ENCODE assay signal across 17 cellular contexts in the genomic region with DNA sequence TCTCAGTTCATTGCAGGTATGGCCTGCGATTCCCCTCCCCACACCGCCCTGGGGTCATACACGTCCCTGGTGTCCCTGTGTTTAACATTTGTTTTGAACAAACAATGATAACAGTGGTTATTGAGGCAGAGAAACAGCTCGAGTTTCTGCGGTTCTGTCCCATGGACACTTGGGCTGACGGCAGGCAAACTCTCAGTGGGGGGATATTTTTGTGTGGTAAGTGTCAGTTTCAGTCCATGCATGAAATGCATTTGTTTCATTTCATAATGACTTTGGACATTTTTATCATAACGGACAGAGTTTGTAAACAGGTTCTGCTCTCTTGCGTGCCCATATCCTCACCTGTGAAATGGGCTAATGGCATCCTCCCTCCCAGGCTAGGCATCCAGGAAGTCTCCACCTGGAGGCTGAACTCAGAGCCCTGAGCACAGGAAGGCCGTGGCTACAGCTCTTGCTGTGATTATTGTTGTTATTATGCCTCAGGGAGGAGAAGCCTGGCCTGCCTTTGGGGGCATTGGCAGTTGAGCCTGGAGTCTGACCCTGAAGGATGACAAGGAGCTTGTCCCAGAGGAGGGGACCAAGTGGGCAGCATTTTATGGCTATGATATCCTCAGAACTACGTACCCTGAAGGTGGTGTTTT.
DNase-seq lines count a peak whose midpoint lies in the region; ATAC-seq and TF ChIP-seq lines count a peak whose summit lies in the region.
"Had no signal": no experiment of that assay in that cellular context is flagged by ENCODE, and none has a peak within 500 bp of the region (broad histone marks: within the 10 kb centered on the region; RNA-seq: fewer than 3 reads in every experiment).

No MANE protein-coding gene starts in this region.

- no peak overlapping the region for H2AK5ac ChIP-seq in neuronal stem cell (ENCODE audit: low read depth, low read length)

- H3K4me3 Mint-ChIP-seq in CD14-positive monocyte, result no peak overlapping the region
- H3K4me3 Mint-ChIP-seq in CD8-positive, alpha-beta T cell, result no peak overlapping the region
- H3K4me3 Mint-ChIP-seq: HFFc6 had no signal

- intact Hi-C loops in CD14-positive monocyte (cut with micrococcal nuclease), result no loop called here
- intact Hi-C loops in CD8-positive, alpha-beta T cell (cut with DNase I, micrococcal nuclease), result no loop called here
- intact Hi-C loops in Right ventricle myocardium superior (cut with DNase I), result no loop called here

- peak overlapping the region; percentile 5 for H3K18ac ChIP-seq in neuronal stem cell (ENCODE audit: low read length)

- CTCF ChIA-PET in CD8-positive, alpha-beta T cell (lab: Charles Lee), result no interaction called here

- no peak overlapping the region for H3K4ac ChIP-seq in neuronal stem cell (ENCODE audit: low read length)

- WGBS in neuronal stem cell (ENCODE audit: extremely low coverage in 2 of 2, insufficient read length in 2 of 2, insufficient replicate concordance in 1 of 2), 2 donors, result no CpG with 5 or more reads among the region's 10 CpGs

- no peak overlapping the region for H2BK5ac ChIP-seq in neuronal stem cell (ENCODE audit: low read length)

- no peak overlapping the region for H2BK15ac ChIP-seq in neuronal stem cell (ENCODE audit: low read length)

- POLR2A ChIA-PET in CD8-positive, alpha-beta T cell (lab: Charles Lee), result no interaction called here

- no peak overlapping the region for H2BK12ac ChIP-seq in neuronal stem cell (ENCODE audit: low read length)

- H3K14ac ChIP-seq in neuronal stem cell (ENCODE audit: low read length), result no peak overlapping the region

- no peak for ATAC-seq in CD8-positive, alpha-beta T cell
- no peak for ATAC-seq in Right ventricle myocardium superior (ENCODE audit: poor library complexity)
- ATAC-seq: Right ventricle myocardium inferior had no signal

- H3K79me1 ChIP-seq in neuronal stem cell (ENCODE audit: low read depth, low read length), result no peaks in the 10 kb centered on the region

- peaks cover 0 to 8% (median 0%) of the 10 kb centered on the region in 3 experiments for H3K27me3 ChIP-seq in neuronal stem cell (ENCODE audit: control insufficient read depth in 3 of 3, insufficient read depth in 3 of 3, low read depth in 1 of 3, low read length in 3 of 3)
- no peaks in the 10 kb centered on the region for H3K27me3 ChIP-seq in CD8-positive, alpha-beta T cell (ENCODE audit: insufficient read depth, low read length)
- H3K27me3 ChIP-seq: Peyer's patch had no signal

- no peak overlapping the region for H4K8ac ChIP-seq in neuronal stem cell (ENCODE audit: low read depth, low read length)

- H3K9me3 Mint-ChIP-seq in CD14-positive monocyte, result no peaks in the 10 kb centered on the region
- no peaks in the 10 kb centered on the region for H3K9me3 Mint-ChIP-seq in CD8-positive, alpha-beta T cell

- no peaks in the 10 kb centered on the region for H3K36me3 ChIP-seq in neuronal stem cell (replicated peaks in 1 of 2; ENCODE audit: control insufficient read depth in 2 of 2, insufficient read depth in 2 of 2, low read length in 2 of 2)
- H3K36me3 ChIP-seq in CD8-positive, alpha-beta T cell (ENCODE audit: insufficient read depth, low read length), result no peaks in the 10 kb centered on the region
- H3K36me3 ChIP-seq: Peyer's patch had no signal

- no peak overlapping the region for H3K23ac ChIP-seq in neuronal stem cell (ENCODE audit: low read depth, low read length, poor library complexity)

- TF ChIP-seq CTCF in GM12865 (IDR thresholded peaks at IDR 0.05; ENCODE audit: insufficient read depth, low read depth, low read length, missing control alignments), result no peak
- TF ChIP-seq CTCF in CD14-positive monocyte (IDR thresholded peaks at IDR 0.05), result no peak
- no peak for TF ChIP-seq CTCF in CD8-positive, alpha-beta T cell (IDR thresholded peaks at IDR 0.05)

- H3K4me1 Mint-ChIP-seq in CD14-positive monocyte, result no peaks in the 10 kb centered on the region
- H3K4me1 Mint-ChIP-seq in CD8-positive, alpha-beta T cell (ENCODE audit: low read depth), result no peaks in the 10 kb centered on the region

- no peaks in the 10 kb centered on the region for H3K9me3 ChIP-seq in neuronal stem cell (replicated peaks in 1 of 2; ENCODE audit: control insufficient read depth in 2 of 2, insufficient read depth in 1 of 2, low read depth in 1 of 2, low read length in 2 of 2)
- H3K9me3 ChIP-seq in CD8-positive, alpha-beta T cell (ENCODE audit: low read length), result no peaks in the 10 kb centered on the region
- H3K9me3 ChIP-seq: Peyer's patch had no signal

- H3K4me1 ChIP-seq in neuronal stem cell (ENCODE audit: control insufficient read depth in 2 of 2, insufficient read depth in 1 of 2, low read depth in 1 of 2, low read length in 2 of 2), result peaks cover 0 to 4% of the 10 kb centered on the region in 2 donors
- H3K4me1 ChIP-seq in CD8-positive, alpha-beta T cell (ENCODE audit: insufficient read depth, low read length), result no peaks in the 10 kb centered on the region
- H3K4me1 ChIP-seq: Peyer's patch had no signal

- no peak overlapping the region for H3K27ac ChIP-seq in neuronal stem cell (replicated peaks; ENCODE audit: low read length)
- no peak overlapping the region for H3K27ac ChIP-seq in CD8-positive, alpha-beta T cell (ENCODE audit: low read depth, low read length)
- H3K27ac ChIP-seq: Peyer's patch had no signal

- H4K91ac ChIP-seq in neuronal stem cell (ENCODE audit: low read depth, low read length, poor library complexity), result no peak overlapping the region

- no peak overlapping the region for H3K4me2 ChIP-seq in neuronal stem cell (ENCODE audit: insufficient read depth, low read length, poor library complexity, severe bottlenecking)

- no peak overlapping the region for H3K9ac ChIP-seq in neuronal stem cell (ENCODE audit: low read depth, low read length, poor library complexity)

- peaks cover 6 to 10% (median 9%) of the 10 kb centered on the region in 3 donors for H3K27me3 Mint-ChIP-seq in CD14-positive monocyte (ENCODE audit: low read depth in 3 of 3)
- no peaks in the 10 kb centered on the region for H3K27me3 Mint-ChIP-seq in CD8-positive, alpha-beta T cell (ENCODE audit: low read depth)

- no peak overlapping the region for H2AFZ ChIP-seq in neuronal stem cell (ENCODE audit: low read length)

- DNase-seq in DMS153 treated with DMSO at 0.1 percent for 48 hours (lab: John Stamatoyannopoulos, UW; ENCODE audit: unreplicated experiment) (peak; percentile 12), DMS153 (lab: John Stamatoyannopoulos, UW) (no peak), GM12865 (ENCODE audit: low read depth) (peak; percentile 49), NCI-H69 (lab: John Stamatoyannopoulos, UW) (peak; percentile 55), neuronal stem cell (ENCODE audit: low spot score) (no peak), CD14-positive monocyte (ENCODE audit: low spot score) (no peak), Right ventricle myocardium superior (no peak)
- no peak for DNase-seq in CD8-positive, alpha-beta T cell
- DNase-seq: 8988T, DMS79, HFFc6, KG1, NCI-H187, SW 1271, T-helper 2 cell had no signal

- H2BK120ac ChIP-seq in neuronal stem cell (ENCODE audit: low read depth, low read length), result no peak overlapping the region

- no peak overlapping the region for H3K27ac Mint-ChIP-seq in CD14-positive monocyte
- no peak overlapping the region for H3K27ac Mint-ChIP-seq in CD8-positive, alpha-beta T cell
- H3K27ac Mint-ChIP-seq: HFFc6 had no signal

- H3K36me3 Mint-ChIP-seq in CD14-positive monocyte, result no peaks in the 10 kb centered on the region
- no peaks in the 10 kb centered on the region for H3K36me3 Mint-ChIP-seq in CD8-positive, alpha-beta T cell

- H3K4me3 ChIP-seq in GM12865 (ENCODE audit: low read depth, low read length), result no peak overlapping the region
- H3K4me3 ChIP-seq in neuronal stem cell (ENCODE audit: low read length in 2 of 2), result no peak overlapping the region
- no peak overlapping the region for H3K4me3 ChIP-seq in CD8-positive, alpha-beta T cell (ENCODE audit: low read depth, low read length)
- H3K4me3 ChIP-seq: Peyer's patch had no signal

Comparison
In these comparisons a context has a peak if more than half of its experiments do, and no peak if none do; other contexts are left out.
1. DNase-seq: peak in DMS153 treated with DMSO at 0.1 percent for 48 hours (single experiment), GM12865 (single experiment) and NCI-H69 (single experiment); none in DMS153 (single experiment), neuronal stem cell (single experiment), CD14-positive monocyte (single experiment), CD8-positive, alpha-beta T cell (0 of 7) and Right ventricle myocardium superior (single experiment).